1 cellular context compared by ENCODE assay signal in the genomic region with DNA sequence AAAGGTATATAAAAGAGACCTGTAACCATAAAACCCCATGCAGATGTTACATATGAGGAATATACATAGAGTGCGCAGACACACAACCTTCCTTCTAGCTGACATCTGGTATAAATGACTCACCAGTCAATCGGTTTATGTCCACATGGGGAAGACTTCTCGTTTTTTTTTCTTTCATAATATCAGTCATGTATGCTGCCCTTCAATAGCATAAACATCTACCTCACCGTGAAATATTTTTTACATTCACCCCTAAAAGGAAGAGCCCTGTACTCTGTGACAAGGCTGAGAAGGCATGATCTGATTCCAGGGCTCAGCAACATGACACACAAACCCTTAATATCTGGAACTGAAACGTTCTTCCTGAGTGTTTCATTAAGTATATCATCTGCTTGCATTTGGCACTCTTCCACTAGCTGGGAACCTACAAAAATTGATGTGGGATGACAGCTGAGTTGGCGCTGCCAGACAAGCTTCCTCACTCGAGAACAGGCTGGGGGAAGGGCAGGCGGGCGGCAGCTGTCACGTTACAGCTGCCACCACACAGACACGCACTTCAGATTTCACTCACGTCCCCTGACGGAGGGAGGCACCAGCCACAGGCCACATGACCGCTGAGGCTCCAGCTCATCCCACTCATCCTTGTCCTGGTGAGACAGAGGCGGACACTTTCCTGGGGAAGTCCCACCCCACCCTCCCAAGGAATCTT.
TF ChIP-seq lines count a peak whose summit lies in the region.

No MANE protein-coding gene starts in this region.

TF ChIP-seq in SK-N-SH, 30 proteins besides CTCF, POLR2A, EP300 and RAD21 (continued from another document):
- TF ChIP-seq, protein P1, sequence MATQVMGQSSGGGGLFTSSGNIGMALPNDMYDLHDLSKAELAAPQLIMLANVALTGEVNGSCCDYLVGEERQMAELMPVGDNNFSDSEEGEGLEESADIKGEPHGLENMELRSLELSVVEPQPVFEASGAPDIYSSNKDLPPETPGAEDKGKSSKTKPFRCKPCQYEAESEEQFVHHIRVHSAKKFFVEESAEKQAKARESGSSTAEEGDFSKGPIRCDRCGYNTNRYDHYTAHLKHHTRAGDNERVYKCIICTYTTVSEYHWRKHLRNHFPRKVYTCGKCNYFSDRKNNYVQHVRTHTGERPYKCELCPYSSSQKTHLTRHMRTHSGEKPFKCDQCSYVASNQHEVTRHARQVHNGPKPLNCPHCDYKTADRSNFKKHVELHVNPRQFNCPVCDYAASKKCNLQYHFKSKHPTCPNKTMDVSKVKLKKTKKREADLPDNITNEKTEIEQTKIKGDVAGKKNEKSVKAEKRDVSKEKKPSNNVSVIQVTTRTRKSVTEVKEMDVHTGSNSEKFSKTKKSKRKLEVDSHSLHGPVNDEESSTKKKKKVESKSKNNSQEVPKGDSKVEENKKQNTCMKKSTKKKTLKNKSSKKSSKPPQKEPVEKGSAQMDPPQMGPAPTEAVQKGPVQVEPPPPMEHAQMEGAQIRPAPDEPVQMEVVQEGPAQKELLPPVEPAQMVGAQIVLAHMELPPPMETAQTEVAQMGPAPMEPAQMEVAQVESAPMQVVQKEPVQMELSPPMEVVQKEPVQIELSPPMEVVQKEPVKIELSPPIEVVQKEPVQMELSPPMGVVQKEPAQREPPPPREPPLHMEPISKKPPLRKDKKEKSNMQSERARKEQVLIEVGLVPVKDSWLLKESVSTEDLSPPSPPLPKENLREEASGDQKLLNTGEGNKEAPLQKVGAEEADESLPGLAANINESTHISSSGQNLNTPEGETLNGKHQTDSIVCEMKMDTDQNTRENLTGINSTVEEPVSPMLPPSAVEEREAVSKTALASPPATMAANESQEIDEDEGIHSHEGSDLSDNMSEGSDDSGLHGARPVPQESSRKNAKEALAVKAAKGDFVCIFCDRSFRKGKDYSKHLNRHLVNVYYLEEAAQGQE (IDR thresholded peaks at IDR 0.05; ENCODE audit: low read depth, low read length) = no peak
- peak; percentile 90 for TF ChIP-seq CHD2 (IDR thresholded peaks at IDR 0.05; ENCODE audit: low read length, partially characterized antibody)
- TF ChIP-seq POLR2AphosphoS5 (IDR thresholded peaks at IDR 0.05; ENCODE audit: low read depth, low read length) = no peak
- TF ChIP-seq RCOR1 (IDR thresholded peaks at IDR 0.05; ENCODE audit: low read length) = peak; percentile 41
- TF ChIP-seq, protein P2, sequence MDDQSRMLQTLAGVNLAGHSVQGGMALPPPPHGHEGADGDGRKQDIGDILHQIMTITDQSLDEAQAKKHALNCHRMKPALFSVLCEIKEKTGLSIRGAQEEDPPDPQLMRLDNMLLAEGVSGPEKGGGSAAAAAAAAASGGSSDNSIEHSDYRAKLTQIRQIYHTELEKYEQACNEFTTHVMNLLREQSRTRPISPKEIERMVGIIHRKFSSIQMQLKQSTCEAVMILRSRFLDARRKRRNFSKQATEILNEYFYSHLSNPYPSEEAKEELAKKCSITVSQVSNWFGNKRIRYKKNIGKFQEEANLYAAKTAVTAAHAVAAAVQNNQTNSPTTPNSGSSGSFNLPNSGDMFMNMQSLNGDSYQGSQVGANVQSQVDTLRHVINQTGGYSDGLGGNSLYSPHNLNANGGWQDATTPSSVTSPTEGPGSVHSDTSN (IDR thresholded peaks at IDR 0.05) = peak; percentile 85
- TF ChIP-seq FOSL2 (IDR thresholded peaks at IDR 0.05; ENCODE audit: borderline replicate concordance, low read depth) = peak; percentile 31; the same call in 1 of the 2 replicates
- TF ChIP-seq TEAD4 (IDR thresholded peaks at IDR 0.05; ENCODE audit: borderline replicate concordance, insufficient read depth) = no peak
- TF ChIP-seq GATA2 (CRISPR knock-in tag; IDR thresholded peaks at IDR 0.05) = no peak; the same call in 1 of the 2 replicates
- TF ChIP-seq NRF1 (IDR thresholded peaks at IDR 0.05; ENCODE audit: low read depth, low read length) = no peak
- TF ChIP-seq FOXM1 (IDR thresholded peaks at IDR 0.05; ENCODE audit: low read depth) = no peak
- peak; percentile 76; the same call in 1 of the 2 replicates for TF ChIP-seq USF1 (IDR thresholded peaks at IDR 0.05; ENCODE audit: borderline replicate concordance, low read depth)
- no peak for TF ChIP-seq MEF2A (IDR thresholded peaks at IDR 0.05; ENCODE audit: borderline replicate concordance, low read depth)
TF ChIP-seq in SK-N-SH: peak in this region for 12.
